ENCODE assay signal across 18 cellular contexts in the genomic region with DNA sequence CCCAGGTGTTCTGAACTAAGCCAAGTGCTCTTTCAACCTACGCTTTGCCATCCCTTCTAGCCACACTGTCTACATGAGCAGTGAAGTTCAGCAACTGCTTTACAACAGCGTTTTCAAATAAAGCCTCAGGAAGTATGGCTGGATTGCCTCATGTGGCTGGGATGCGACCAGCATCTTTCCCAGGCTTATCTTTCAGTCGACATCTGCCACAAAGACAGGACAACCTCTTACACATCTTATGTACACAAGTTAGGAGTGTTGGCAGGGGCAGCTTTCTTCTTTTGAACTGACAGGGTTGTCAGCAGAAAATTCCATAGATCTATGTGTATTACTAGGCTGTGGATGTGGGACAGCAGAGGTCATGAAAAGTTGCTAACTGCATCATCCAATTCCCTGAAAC. TPM values are rescaled to one million over a fixed set of nuclear protein-coding genes. Genes with fewer than 3 reads are reported as not detected.
DNase-seq lines count a peak whose midpoint lies in the region; FAIRE-seq and TF ChIP-seq lines count a peak whose summit lies in the region.
"Had no signal": no experiment of that assay in that cellular context is flagged by ENCODE, and none has a peak within 500 bp of the region (broad histone marks: within the 10 kb centered on the region; RNA-seq: fewer than 3 reads in every experiment).

No MANE protein-coding gene starts in this region.

- H2AFZ ChIP-seq in hepatocyte: no peak overlapping the region
- no peak overlapping the region for H2AFZ ChIP-seq in smooth muscle cell (ENCODE audit: low read depth)

- DNase-seq in hepatocyte (ENCODE audit: low spot score) (no peak), neural crest cell (ENCODE audit: low read depth, low spot score) (no peak), smooth muscle cell (lab: John Stamatoyannopoulos, UW; ENCODE audit: unreplicated experiment) (no peak), H7 (no peak), NCI-H1436 (lab: John Stamatoyannopoulos, UW) (no peak)
- DNase-seq: BE2C; DMS79; Kasumi-1; NCI-H1417; NCI-H187; NCI-H69; NK-92 treated with Interleukin-12 subunit alpha and Interleukin-12 subunit beta, amount 100 ng/mL, for 24 hours; Peyer's patch had no signal

- no peaks in the 10 kb centered on the region for H4K20me1 ChIP-seq in hepatocyte (ENCODE audit: insufficient read depth, poor library complexity, severe bottlenecking)
- H4K20me1 ChIP-seq in smooth muscle cell (ENCODE audit: low read depth): no peaks in the 10 kb centered on the region

- H3K4me3 Mint-ChIP-seq in neural crest cell: peak overlapping the region; percentile 33

- H3K4me2 ChIP-seq in hepatocyte (no peak overlapping the region), smooth muscle cell (no peak overlapping the region)

- H3K79me2 ChIP-seq in hepatocyte (no peaks in the 10 kb centered on the region), smooth muscle cell (ENCODE audit: low read depth) (no peaks in the 10 kb centered on the region)

- H3F3A ChIP-seq in smooth muscle cell (ENCODE audit: low read depth): peaks cover 7% of the 10 kb centered on the region

- H3K4me1 ChIP-seq in HUES48 (ENCODE audit: control insufficient read depth, insufficient read depth, low read length) (peaks cover 79% of the 10 kb centered on the region), hepatocyte (ENCODE audit: insufficient read depth) (peaks cover 30% of the 10 kb centered on the region), smooth muscle cell (ENCODE audit: low read depth) (peaks cover 68% of the 10 kb centered on the region)
- H3K4me1 ChIP-seq: BE2C had no signal

- H3K27me3 ChIP-seq in HUES48 (ENCODE audit: control insufficient read depth, insufficient read depth, low read length) (peaks cover 100% of the 10 kb centered on the region), hepatocyte (peaks cover 13% of the 10 kb centered on the region), smooth muscle cell (ENCODE audit: low read depth) (no peaks in the 10 kb centered on the region), H7 (ENCODE audit: control insufficient read depth, insufficient read depth, low read length) (peaks cover 85% of the 10 kb centered on the region)
- H3K27me3 ChIP-seq: BE2C, Peyer's patch had no signal

- no peaks in the 10 kb centered on the region for H3K36me3 ChIP-seq in HUES48 (ENCODE audit: control insufficient read depth, insufficient read depth, low read length)
- H3K36me3 ChIP-seq in hepatocyte (replicated peaks; ENCODE audit: insufficient read depth, low read depth): no peaks in the 10 kb centered on the region
- no peaks in the 10 kb centered on the region for H3K36me3 ChIP-seq in smooth muscle cell (ENCODE audit: low read depth)
- H3K36me3 ChIP-seq in H7 (replicated peaks; ENCODE audit: control insufficient read depth, insufficient read depth, low read length): no peaks in the 10 kb centered on the region
- H3K36me3 ChIP-seq: BE2C, HAP-1, Peyer's patch had no signal

- H3K4me3 ChIP-seq in HUES48 (ENCODE audit: low read depth, low read length) (no peak overlapping the region), hepatocyte (no peak overlapping the region), smooth muscle cell (no peak overlapping the region), H7 (ENCODE audit: insufficient read depth, low read depth, low read length) (no peak overlapping the region)
- H3K4me3 ChIP-seq: HAP-1, Peyer's patch had no signal

- peak; percentile 74 for FAIRE-seq in TTC549 (lab: Jason Lieb, UNC)
- FAIRE-seq: D721Med, HTR-8/SVneo had no signal

- no peak overlapping the region for H3K27ac Mint-ChIP-seq in neural crest cell (ENCODE audit: unreplicated experiment)

- TF ChIP-seq CTCF in hepatocyte (IDR thresholded peaks at IDR 0.05; ENCODE audit: poor library complexity) (no peak), neural crest cell (conservative IDR thresholded peaks at IDR 0.05) (no peak), smooth muscle cell (IDR thresholded peaks at IDR 0.05; ENCODE audit: borderline replicate concordance, insufficient read depth, poor library complexity, severe bottlenecking) (no peak)

- H3K4me1 Mint-ChIP-seq in neural crest cell: peaks cover 66% of the 10 kb centered on the region

- WGBS in hepatocyte (ENCODE audit: low lambda C conversion rate, missing lambda C conversion rate): 33% methylated on average over 4 of the region's 4 CpGs
- 15% methylated on average over 4 of the region's 4 CpGs for WGBS in smooth muscle cell (ENCODE audit: low lambda C conversion rate)

- H3K27ac ChIP-seq in HUES48 (ENCODE audit: low read depth, low read length) (peak overlapping the region; percentile 88), hepatocyte (peak overlapping the region; percentile 7), smooth muscle cell (ENCODE audit: low read depth) (no peak overlapping the region)
- H3K27ac ChIP-seq: Peyer's patch had no signal

- H3K36me3 Mint-ChIP-seq in neural crest cell (ENCODE audit: low read depth): no peaks in the 10 kb centered on the region

- H3K9me2 ChIP-seq in hepatocyte (replicated peaks; ENCODE audit: insufficient read depth): no peaks in the 10 kb centered on the region

- H3K9ac ChIP-seq in HUES48 (ENCODE audit: low read depth, low read length) (no peak overlapping the region), smooth muscle cell (ENCODE audit: low read depth) (no peak overlapping the region)

- H3K9me3 Mint-ChIP-seq in neural crest cell: no peaks in the 10 kb centered on the region

- peaks cover 39% of the 10 kb centered on the region for H3K27me3 Mint-ChIP-seq in neural crest cell (ENCODE audit: low read depth)

- no peaks in the 10 kb centered on the region for H3K9me3 ChIP-seq in HUES48 (ENCODE audit: control insufficient read depth, insufficient read depth, low read length)
- H3K9me3 ChIP-seq in hepatocyte (ENCODE audit: low read depth): no peaks in the 10 kb centered on the region
- H3K9me3 ChIP-seq in smooth muscle cell (replicated peaks; ENCODE audit: low read depth): no peaks in the 10 kb centered on the region
- H3K9me3 ChIP-seq: BE2C, HAP-1, Peyer's patch had no signal

RNA-seq across cellular contexts. Expression of a gene that starts 48.2 kb away (rescaled TPM):
- total RNA-seq in hepatocyte (38.9 and 48.6 TPM in 2 replicates), neural crest cell (29.7 and 29.9 TPM in 2 replicates), smooth muscle cell (99.7 and 102 TPM in 2 replicates)
- polyA plus RNA-seq in hepatocyte (88.9 and 96.1 TPM in 2 replicates), smooth muscle cell (130 and 138 TPM in 2 replicates)
- 0.07 and 1.7 TPM in 2 replicates for total RNA-seq in H7 (2014; rRNA removed; shearing (Covaris generic))

Comparison
In these comparisons a context has a peak if more than half of its experiments do, and no peak if none do; other contexts are left out.
1. RNA of a gene that starts 48.2 kb away (total RNA-seq): 99.7 to 102 TPM in smooth muscle cell, 38.9 to 48.6 TPM in hepatocyte and 29.7 to 29.9 TPM in neural crest cell; 0.07 to 1.7 TPM in H7; every median in the first group is over 10 times any median in the second.